In genomic region chr7:14585232-14585631, GRCh38 we compare ENCODE assay signal across 28 cellular contexts.
"Had no signal": no experiment of that assay in that cellular context is flagged by ENCODE, and none has a peak within 500 bp of the region (broad histone marks: within the 10 kb centered on the region; RNA-seq: fewer than 3 reads in every experiment).

No MANE protein-coding gene starts in this region.

- H3K36me3 ChIP-seq: neural progenitor cell, ovary, spleen, suprapubic skin, tibial artery, transverse colon, upper lobe of right lung, uterus had no signal

- H3K9ac ChIP-seq: neural progenitor cell, parathyroid adenoma had no signal

- ATAC-seq: natural killer cell; psoas muscle; right cardiac atrium; sciatic nerve; stimulated activated memory B cell treated with anti-CD40 and anti-IgM and Interleukin-4, amounts not matched to agents 10 μg/mL and 1 μg/mL and 100 μg/mL, for 72 hours; stimulated activated naive CD8-positive, alpha-beta T cell treated with anti-CD3 and anti-CD28 coated beads, Interleukin-15, amount 100 ng/mL, for 72 hours; stimulated activated naive CD8-positive, alpha-beta T cell treated with anti-CD3 and anti-CD28 coated beads, Interleukin-15, Interleukin-2, amounts not matched to agents 100 U/mL and 50 U/mL, for 24 hours; upper lobe of right lung had no signal

- H3K4me2 ChIP-seq: neural progenitor cell, smooth muscle cell had no signal

- H3K4me1 ChIP-seq: neural progenitor cell, parathyroid adenoma, psoas muscle, spleen, suprapubic skin, testis, tibial artery, upper lobe of right lung, uterus had no signal

- H3K79me2 ChIP-seq: parathyroid adenoma had no signal

- H3K27ac ChIP-seq: neural progenitor cell, ovary, parathyroid adenoma, psoas muscle, skin epidermis, spleen, suprapubic skin, testis, tibial artery, transverse colon, upper lobe of right lung, uterus had no signal

- H3K4me3 ChIP-seq: neural progenitor cell, ovary, psoas muscle, skin epidermis, smooth muscle cell, spleen, suprapubic skin, testis, tibial artery, transverse colon, upper lobe of right lung, uterus had no signal

- H3K9me3 ChIP-seq: ovary, psoas muscle, suprapubic skin, testis, tibial artery, uterus had no signal

- H3K27me3 ChIP-seq: neural progenitor cell, ovary, spleen, suprapubic skin, testis, tibial artery, transverse colon, upper lobe of right lung, uterus had no signal

- DNase-seq: natural killer cell; occipital lobe; ovary; posterior cingulate gyrus; psoas muscle; right cardiac atrium; spleen; stimulated activated CD4-positive, alpha-beta T cell treated with anti-CD3 and anti-CD28 coated beads, Interleukin-12 subunit alpha, Interleukin-12 subunit beta, amount 100 ng/mL, for 4 hours; stimulated activated CD4-positive, alpha-beta T cell treated with anti-CD3 and anti-CD28 coated beads, Interleukin-1b, Interleukin-23, amount 100 ng/mL, for 48 hours; stimulated activated CD4-positive, alpha-beta T cell treated with anti-CD3 and anti-CD28 coated beads, Interleukin-4, amount 100 ng/mL, for 1 hour; stimulated activated CD4-positive, alpha-beta T cell treated with anti-CD3 and anti-CD28 coated beads, Interleukin-4, amount 100 ng/mL, for 4 hours; stimulated activated CD8-positive, alpha-beta memory T cell treated with anti-CD3 and anti-CD28 coated beads, Interleukin-4, amount 100 ng/mL, for 48 hours; stimulated activated naive CD4-positive, alpha-beta T cell; stimulated activated naive CD8-positive, alpha-beta T cell treated with anti-CD3 and anti-CD28 coated beads, Interleukin-15, amount 100 ng/mL, for 72 hours; stimulated activated naive CD8-positive, alpha-beta T cell treated with anti-CD3 and anti-CD28 coated beads, Interleukin-15, Interleukin-2, amounts not matched to agents 100 U/mL and 50 U/mL, for 24 hours; substantia nigra; testis; tibial artery; transverse colon; upper lobe of right lung; uterus had no signal

- H2AFZ ChIP-seq: neural progenitor cell, parathyroid adenoma had no signal
